In genomic region chr19:53553865-53554791, GRCh38 we compare ENCODE assay signal across 8 cellular contexts. TPM values are rescaled to one million over a fixed set of nuclear protein-coding genes. Genes with fewer than 3 reads are reported as not detected.
DNase-seq lines count a peak whose midpoint lies in the region; ATAC-seq and TF ChIP-seq lines count a peak whose summit lies in the region.

No MANE protein-coding gene starts in this region.

- H3K27me3 ChIP-seq in heart right ventricle = no peaks in the 10 kb centered on the region

- H3K4me3 Mint-ChIP-seq in activated naive CD8-positive, alpha-beta T cell treated with anti-CD3 and anti-CD28 coated beads, Interleukin-2, amount 50 U/mL, for 24 hours = peak overlapping the region; percentile 91

- ATAC-seq in HG03196 (IDR thresholded peaks at IDR 0.05; ENCODE audit: unreplicated experiment) = peak; percentile 60
- peak; percentile 83 for ATAC-seq in activated naive CD8-positive, alpha-beta T cell treated with anti-CD3 and anti-CD28 coated beads, Interleukin-2, amount 50 U/mL, for 24 hours
- ATAC-seq in heart right ventricle = peak; percentile 86 to 94 (median 93)
- peak; percentile 91 for ATAC-seq in sciatic nerve

- H3K27ac ChIP-seq in heart right ventricle = peak overlapping the region; percentile 10 to 92 (median 85)

- H3K9me3 Mint-ChIP-seq in activated naive CD8-positive, alpha-beta T cell treated with anti-CD3 and anti-CD28 coated beads, Interleukin-2, amount 50 U/mL, for 24 hours = peaks cover 9% of the 10 kb centered on the region

- DNase-seq in NCI-H748 (lab: John Stamatoyannopoulos, UW; ENCODE audit: unreplicated experiment) = peak; percentile 59
- no peak for DNase-seq in NCI-H748 treated with DMSO at 0.1 percent for 48 hours (lab: John Stamatoyannopoulos, UW)
- peak; percentile 59 for DNase-seq in SK-N-DZ (ENCODE audit: low spot score)
- peak; percentile 89 for DNase-seq in activated naive CD8-positive, alpha-beta T cell treated with anti-CD3 and anti-CD28 coated beads, Interleukin-2, amount 50 U/mL, for 24 hours
- DNase-seq in heart right ventricle = peak; percentile 89 to 90
- DNase-seq in sciatic nerve (ENCODE audit: low spot score) = peak; percentile 94
- DNase-seq in NCI-H2081 treated with DMSO at 0.1 percent for 48 hours (lab: John Stamatoyannopoulos, UW) = no peak

- peaks cover 0 to 26% (median 4%) of the 10 kb centered on the region in 9 donors for H3K36me3 ChIP-seq in heart right ventricle

- peaks cover 0 to 21% (median 5%) of the 10 kb centered on the region in 9 donors for H3K4me1 ChIP-seq in heart right ventricle

- WGBS in heart right ventricle, 2 donors = 49% methylated on average over 76 to 77 of the region's 77 CpGs

- no peak for TF ChIP-seq CTCF in heart right ventricle (IDR thresholded peaks at IDR 0.05)

- no peaks in the 10 kb centered on the region for H3K9me3 ChIP-seq in heart right ventricle

- H3K4me1 Mint-ChIP-seq in activated naive CD8-positive, alpha-beta T cell treated with anti-CD3 and anti-CD28 coated beads, Interleukin-2, amount 50 U/mL, for 24 hours = peaks cover 40% of the 10 kb centered on the region

- H3K27ac Mint-ChIP-seq in activated naive CD8-positive, alpha-beta T cell treated with anti-CD3 and anti-CD28 coated beads, Interleukin-2, amount 50 U/mL, for 24 hours = peak overlapping the region; percentile 96

- peaks cover 58% of the 10 kb centered on the region for H3K36me3 Mint-ChIP-seq in activated naive CD8-positive, alpha-beta T cell treated with anti-CD3 and anti-CD28 coated beads, Interleukin-2, amount 50 U/mL, for 24 hours (ENCODE audit: low read depth)

- intact Hi-C loops in heart right ventricle (cut with DNase I) = no loop called here
- intact Hi-C loops in sciatic nerve (cut with DNase I) = no loop called here

- no peaks in the 10 kb centered on the region for H3K27me3 Mint-ChIP-seq in activated naive CD8-positive, alpha-beta T cell treated with anti-CD3 and anti-CD28 coated beads, Interleukin-2, amount 50 U/mL, for 24 hours

- peak overlapping the region; percentile 42 to 75 (median 62) for H3K4me3 ChIP-seq in heart right ventricle

RNA-seq across cellular contexts. Expression of gene ZNF331, which starts 16.2 kb away (rescaled TPM):
- polyA plus RNA-seq in SK-N-DZ (2014; cell fraction: cytosol; rRNA removed) = 17.5 and 21.5 TPM in 2 replicates
- 36.6 and 47.3 TPM in 2 replicates for polyA plus RNA-seq in SK-N-DZ (2014; cell fraction: nucleus; rRNA removed)
- total RNA-seq in heart right ventricle = 10 to 100 TPM; 10.4 to 21.9 (median 14.4) TPM
- 10 to 100 TPM in 1 of 2 donors, 1 to 10 TPM in 1; 5.1 to 19.9 TPM for polyA plus RNA-seq in heart right ventricle
- 39.8 TPM for total RNA-seq in sciatic nerve

Comparison
In these comparisons a context has a peak if more than half of its experiments do, and no peak if none do; other contexts are left out.
1. DNase-seq: peak in NCI-H748 (single experiment), SK-N-DZ (single experiment), activated naive CD8-positive, alpha-beta T cell treated with anti-CD3 and anti-CD28 coated beads, Interleukin-2, amount 50 U/mL, for 24 hours (single experiment), heart right ventricle (2 of 2) and sciatic nerve (single experiment); none in NCI-H748 treated with DMSO at 0.1 percent for 48 hours (single experiment) and NCI-H2081 treated with DMSO at 0.1 percent for 48 hours (single experiment).
2. Peak in every context shown above with its lines, with median percentiles within 50 percentile points of each other: ATAC-seq.